Comparison of ENCODE assay signal across 1 cellular context in the genomic region with DNA sequence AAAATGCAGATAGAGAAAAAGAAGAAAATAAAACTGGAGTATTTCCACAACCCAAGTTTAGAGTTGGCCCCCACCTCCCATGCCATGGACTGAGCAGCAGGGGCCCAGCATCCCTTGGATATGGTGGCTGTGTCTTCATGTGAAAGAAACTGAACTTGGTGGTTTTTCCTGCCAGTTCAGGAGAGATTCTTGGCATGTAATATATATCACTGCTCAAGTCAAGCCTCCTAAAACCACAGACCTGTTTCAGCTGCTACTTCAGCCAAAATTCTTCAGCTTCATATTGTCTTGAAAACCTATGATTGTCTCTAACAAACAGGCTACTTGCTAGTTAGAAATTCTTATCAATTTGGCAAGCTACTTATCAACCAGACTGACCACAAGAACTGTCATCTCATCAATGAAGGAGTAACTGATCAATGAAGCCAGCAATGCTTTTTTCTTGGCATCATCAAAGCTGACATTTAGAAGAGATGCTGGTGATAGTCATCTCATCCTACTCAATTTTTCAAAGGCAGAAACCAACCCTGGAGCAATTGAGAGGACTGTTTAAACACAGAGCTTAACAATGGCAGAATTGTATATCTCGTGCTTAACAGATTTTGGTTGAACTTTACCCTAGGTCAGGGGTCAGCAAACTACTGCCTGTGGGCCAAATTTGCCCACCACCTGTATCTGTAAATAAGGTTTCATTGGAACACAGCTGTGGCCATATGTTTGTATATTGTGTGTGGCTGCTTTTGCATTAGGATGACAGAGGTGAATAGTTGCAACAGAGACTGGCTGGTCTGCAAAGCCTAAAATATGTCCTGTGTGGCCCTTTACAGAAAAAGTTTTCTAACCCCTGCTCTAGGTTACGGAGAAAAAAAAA.
A peak's percentile ranks its signal among the peaks of the same experiment; 100 is the strongest.
TF ChIP-seq lines count a peak whose summit lies in the region.

No MANE protein-coding gene starts in this region.

TF ChIP-seq in HepG2, 621 proteins besides CTCF, POLR2A, EP300 and RAD21 (continued from another document and continues in another):
- TF ChIP-seq, protein P1, sequence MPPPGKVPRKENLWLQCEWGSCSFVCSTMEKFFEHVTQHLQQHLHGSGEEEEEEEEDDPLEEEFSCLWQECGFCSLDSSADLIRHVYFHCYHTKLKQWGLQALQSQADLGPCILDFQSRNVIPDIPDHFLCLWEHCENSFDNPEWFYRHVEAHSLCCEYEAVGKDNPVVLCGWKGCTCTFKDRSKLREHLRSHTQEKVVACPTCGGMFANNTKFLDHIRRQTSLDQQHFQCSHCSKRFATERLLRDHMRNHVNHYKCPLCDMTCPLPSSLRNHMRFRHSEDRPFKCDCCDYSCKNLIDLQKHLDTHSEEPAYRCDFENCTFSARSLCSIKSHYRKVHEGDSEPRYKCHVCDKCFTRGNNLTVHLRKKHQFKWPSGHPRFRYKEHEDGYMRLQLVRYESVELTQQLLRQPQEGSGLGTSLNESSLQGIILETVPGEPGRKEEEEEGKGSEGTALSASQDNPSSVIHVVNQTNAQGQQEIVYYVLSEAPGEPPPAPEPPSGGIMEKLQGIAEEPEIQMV (CRISPR knock-in tag; IDR thresholded peaks at IDR 0.05; ENCODE audit: low read depth): peak; percentile 87
- TF ChIP-seq KDM5B (CRISPR knock-in tag; IDR thresholded peaks at IDR 0.05; ENCODE audit: borderline replicate concordance) (no peak), MED8 (CRISPR knock-in tag; IDR thresholded peaks at IDR 0.05; ENCODE audit: insufficient replicate concordance) (peak; percentile 63), KMT2B (CRISPR knock-in tag; IDR thresholded peaks at IDR 0.05) (0 out of 2 replicates have a peak, but pooled peaks have one; percentile 36), RXRA (CRISPR knock-in tag; IDR thresholded peaks at IDR 0.05) (peak; percentile 97; the same call in 1 of the 2 replicates), ZNF775 (CRISPR knock-in tag; IDR thresholded peaks at IDR 0.05; ENCODE audit: borderline replicate concordance) (0 out of 2 replicates have a peak, but pooled peaks have one; percentile 57), POLR2G (IDR thresholded peaks at IDR 0.05; ENCODE audit: low read depth, low read length) (peak; percentile 30; the same call in 1 of the 2 replicates), ZNF839 (CRISPR knock-in tag; IDR thresholded peaks at IDR 0.05; ENCODE audit: borderline replicate concordance) (no peak), FOXA1 (IDR thresholded peaks at IDR 0.05) (peak; percentile 86), FOXA1 (CRISPR knock-in tag; IDR thresholded peaks at IDR 0.05) (peak; percentile 97), ZNF720 (CRISPR knock-in tag; IDR thresholded peaks at IDR 0.05) (no peak), UBTF (CRISPR knock-in tag; IDR thresholded peaks at IDR 0.05) (peak; percentile 57; the same call in 1 of the 2 replicates), ZBTB20 (CRISPR knock-in tag; IDR thresholded peaks at IDR 0.05; ENCODE audit: borderline replicate concordance, low read depth) (peak; percentile 88), MIXL1 (CRISPR knock-in tag; IDR thresholded peaks at IDR 0.05) (peak; percentile 88), ZNF3 (CRISPR knock-in tag; IDR thresholded peaks at IDR 0.05) (no peak; the same call in 1 of the 2 replicates), KLF15 (CRISPR knock-in tag; IDR thresholded peaks at IDR 0.05; ENCODE audit: borderline replicate concordance) (peak; percentile 48; the same call in 1 of the 2 replicates), ZNF646 (CRISPR knock-in tag; IDR thresholded peaks at IDR 0.05) (peak; percentile 73; the same call in 1 of the 2 replicates), ATRX (CRISPR knock-in tag; IDR thresholded peaks at IDR 0.05; ENCODE audit: borderline replicate concordance) (no peak), ZSCAN5A (CRISPR knock-in tag; IDR thresholded peaks at IDR 0.05; ENCODE audit: borderline replicate concordance) (peak; percentile 78; the same call in 1 of the 2 replicates), ZNF296 (CRISPR knock-in tag; conservative IDR thresholded peaks at IDR 0.05) (no peak), TFDP2 (CRISPR knock-in tag; IDR thresholded peaks at IDR 0.05) (peak; percentile 29; the same call in 1 of the 2 replicates), ZNF510 (CRISPR knock-in tag; IDR thresholded peaks at IDR 0.05; ENCODE audit: low read depth) (no peak), DMAP1 (CRISPR knock-in tag; IDR thresholded peaks at IDR 0.05) (peak; percentile 62; the same call in 1 of the 2 replicates), NR3C1 (CRISPR knock-in tag; IDR thresholded peaks at IDR 0.05) (no peak), SAFB2 (CRISPR knock-in tag; IDR thresholded peaks at IDR 0.05; ENCODE audit: borderline replicate concordance, low read depth) (no peak), ZNF33B (CRISPR knock-in tag; IDR thresholded peaks at IDR 0.05) (no peak), LCORL (IDR thresholded peaks at IDR 0.05) (peak; percentile 99), LCORL (CRISPR knock-in tag; IDR thresholded peaks at IDR 0.05) (peak; percentile 99), BHLHE40 (IDR thresholded peaks at IDR 0.05; ENCODE audit: low read length) (peak; percentile 93), ZNF24 (IDR thresholded peaks at IDR 0.05) (no peak), POLR2AphosphoS2 (IDR thresholded peaks at IDR 0.05; ENCODE audit: low read depth, low read length) (no peak), ZNF616 (CRISPR knock-in tag; IDR thresholded peaks at IDR 0.05; ENCODE audit: low read depth) (no peak), ZSCAN29 (CRISPR knock-in tag; conservative IDR thresholded peaks at IDR 0.05) (peak; percentile 91), PAX8 (CRISPR knock-in tag; IDR thresholded peaks at IDR 0.05; ENCODE audit: borderline replicate concordance) (no peak), FIP1L1 (IDR thresholded peaks at IDR 0.05; ENCODE audit: borderline replicate concordance, insufficient read depth, low read depth, low read length) (no peak), ZNF597 (CRISPR knock-in tag; IDR thresholded peaks at IDR 0.05) (no peak), ZSCAN25 (CRISPR knock-in tag; IDR thresholded peaks at IDR 0.05) (peak; percentile 59; the same call in 1 of the 2 replicates)
- TF ChIP-seq, protein P2, sequence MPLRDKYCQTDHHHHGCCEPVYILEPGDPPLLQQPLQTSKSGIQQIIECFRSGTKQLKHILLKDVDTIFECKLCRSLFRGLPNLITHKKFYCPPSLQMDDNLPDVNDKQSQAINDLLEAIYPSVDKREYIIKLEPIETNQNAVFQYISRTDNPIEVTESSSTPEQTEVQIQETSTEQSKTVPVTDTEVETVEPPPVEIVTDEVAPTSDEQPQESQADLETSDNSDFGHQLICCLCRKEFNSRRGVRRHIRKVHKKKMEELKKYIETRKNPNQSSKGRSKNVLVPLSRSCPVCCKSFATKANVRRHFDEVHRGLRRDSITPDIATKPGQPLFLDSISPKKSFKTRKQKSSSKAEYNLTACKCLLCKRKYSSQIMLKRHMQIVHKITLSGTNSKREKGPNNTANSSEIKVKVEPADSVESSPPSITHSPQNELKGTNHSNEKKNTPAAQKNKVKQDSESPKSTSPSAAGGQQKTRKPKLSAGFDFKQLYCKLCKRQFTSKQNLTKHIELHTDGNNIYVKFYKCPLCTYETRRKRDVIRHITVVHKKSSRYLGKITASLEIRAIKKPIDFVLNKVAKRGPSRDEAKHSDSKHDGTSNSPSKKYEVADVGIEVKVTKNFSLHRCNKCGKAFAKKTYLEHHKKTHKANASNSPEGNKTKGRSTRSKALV (CRISPR knock-in tag; IDR thresholded peaks at IDR 0.05): 0 out of 2 replicates have a peak, but pooled peaks have one; percentile 68
- TF ChIP-seq, protein P3, sequence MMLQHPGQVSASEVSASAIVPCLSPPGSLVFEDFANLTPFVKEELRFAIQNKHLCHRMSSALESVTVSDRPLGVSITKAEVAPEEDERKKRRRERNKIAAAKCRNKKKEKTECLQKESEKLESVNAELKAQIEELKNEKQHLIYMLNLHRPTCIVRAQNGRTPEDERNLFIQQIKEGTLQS (CRISPR knock-in tag; IDR thresholded peaks at IDR 0.05): no peak; the same call in 1 of the 2 replicates
- TF ChIP-seq, protein P4, sequence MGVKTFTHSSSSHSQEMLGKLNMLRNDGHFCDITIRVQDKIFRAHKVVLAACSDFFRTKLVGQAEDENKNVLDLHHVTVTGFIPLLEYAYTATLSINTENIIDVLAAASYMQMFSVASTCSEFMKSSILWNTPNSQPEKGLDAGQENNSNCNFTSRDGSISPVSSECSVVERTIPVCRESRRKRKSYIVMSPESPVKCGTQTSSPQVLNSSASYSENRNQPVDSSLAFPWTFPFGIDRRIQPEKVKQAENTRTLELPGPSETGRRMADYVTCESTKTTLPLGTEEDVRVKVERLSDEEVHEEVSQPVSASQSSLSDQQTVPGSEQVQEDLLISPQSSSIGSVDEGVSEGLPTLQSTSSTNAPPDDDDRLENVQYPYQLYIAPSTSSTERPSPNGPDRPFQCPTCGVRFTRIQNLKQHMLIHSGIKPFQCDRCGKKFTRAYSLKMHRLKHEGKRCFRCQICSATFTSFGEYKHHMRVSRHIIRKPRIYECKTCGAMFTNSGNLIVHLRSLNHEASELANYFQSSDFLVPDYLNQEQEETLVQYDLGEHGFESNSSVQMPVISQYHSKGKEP (CRISPR knock-in tag; IDR thresholded peaks at IDR 0.05): no peak
